ENCODE assay signal across 28 cellular contexts in the genomic region with DNA sequence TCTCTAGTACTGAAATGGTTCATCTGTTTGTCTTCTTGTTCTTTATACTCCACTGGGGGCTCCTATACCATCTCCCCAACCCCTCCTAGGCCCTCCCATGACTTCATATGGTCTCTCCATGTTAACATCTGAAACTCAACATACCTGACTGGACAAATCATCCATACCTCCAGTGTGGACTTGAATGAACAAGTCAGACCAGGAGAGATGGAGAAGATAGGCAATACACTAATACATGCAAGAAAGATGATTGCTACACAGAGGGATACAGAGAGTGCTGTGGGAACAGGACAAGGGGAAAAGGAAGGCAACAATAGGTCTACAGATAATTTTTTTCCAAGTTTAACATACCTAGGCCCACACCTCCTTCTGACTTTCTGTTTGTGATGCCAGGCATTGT.
"Had no signal": no experiment of that assay in that cellular context is flagged by ENCODE, and none has a peak within 500 bp of the region (broad histone marks: within the 10 kb centered on the region; RNA-seq: fewer than 3 reads in every experiment).

No MANE protein-coding gene starts in this region.

- H3K36me3 ChIP-seq: ascending aorta, MG63, Peyer's patch, SJCRH30 had no signal

- H3K4me3 ChIP-seq: ascending aorta, MG63, Peyer's patch, SJCRH30, SK-N-MC had no signal

- H3K4me1 ChIP-seq: ascending aorta, Peyer's patch had no signal

- H3K9me3 ChIP-seq: ascending aorta, MG63, Peyer's patch, SJCRH30 had no signal

- H3K27ac ChIP-seq: ascending aorta, Peyer's patch, SJCRH30, SK-N-MC had no signal

- FAIRE-seq: TTC549 had no signal

- DNase-seq: activated CD4-positive, alpha-beta T cell treated with anti-CD3 and anti-CD28 coated beads for 36 hours; activated CD4-positive, alpha-beta T cell treated with anti-CD3 and anti-CD28 coated beads, Interleukin-2, amount 10 ng/mL, durations not matched to agents 7 days and 5 days; activated CD4-positive, alpha-beta T cell treated with anti-CD3 and anti-CD28 coated beads, Interleukin-2, amount 50 U/mL, for 48 hours; activated CD8-positive, alpha-beta T cell treated with anti-CD3 and anti-CD28 coated beads, Interleukin-2, amount 10 ng/mL, durations not matched to agents 7 days and 5 days; activated gamma-delta T cell; activated naive CD4-positive, alpha-beta T cell treated with Interleukin-2 at 50 U/mL for 16 hours; activated naive CD8-positive, alpha-beta T cell treated with anti-CD3 and anti-CD28 coated beads, Interleukin-2, amount 10 ng/mL, durations not matched to agents 7 days and 5 days; activated T-cell treated with anti-CD3 and anti-CD28 coated beads, Interleukin-2, amount 50 U/mL, for 24 hours; amygdala; central memory CD4-positive, alpha-beta T cell; Kasumi-1; KG1; MG63; NCI-H1048; NCI-H1105 treated with DMSO at 0.1 percent for 48 hours; NCI-H1436 treated with DMSO at 0.1 percent for 48 hours; NCI-H1694 treated with DMSO at 0.1 percent for 48 hours; NCI-H2029; NCI-H345; NCI-H524 treated with DMSO at 0.1 percent for 48 hours; NK-92 treated with Interleukin-12 subunit alpha and Interleukin-12 subunit beta, amount 100 ng/mL, for 24 hours; PC-3; Peyer's patch; SHP77; SJCRH30 had no signal

- H3K27me3 ChIP-seq: ascending aorta, MG63, Peyer's patch, SJCRH30 had no signal
